8 cellular contexts compared by ENCODE assay signal in genomic region chr15:100602822-100603393, GRCh38. TPM values are rescaled to one million over a fixed set of nuclear protein-coding genes. Genes with fewer than 3 reads are reported as not detected.
DNase-seq lines count a peak whose midpoint lies in the region; ATAC-seq and TF ChIP-seq lines count a peak whose summit lies in the region.

No MANE protein-coding gene starts in this region.

- POLR2A ChIA-PET in activated CD8-positive, alpha-beta T cell treated with anti-CD3 and anti-CD28 coated beads, Interleukin-2, amount 10 ng/mL, durations not matched to agents 7 days and 5 days (lab: Charles Lee): interaction anchor here (0.6 to 2.7 kb wide), 9 partner anchors 29 to 716 kb away, joined by 3 to 14 read pairs (median 4); no protein-coding TSS in a partner anchor

- TF ChIP-seq CTCF in Loucy (conservative IDR thresholded peaks at IDR 0.05; ENCODE audit: low read length) (no peak), foreskin keratinocyte (conservative IDR thresholded peaks at IDR 0.05) (no peak)

- no peaks in the 10 kb centered on the region for H3K36me3 ChIP-seq in H7 (replicated peaks; ENCODE audit: control insufficient read depth, insufficient read depth, low read length)
- H3K36me3 ChIP-seq in Loucy (ENCODE audit: insufficient read depth, low read length): no peaks in the 10 kb centered on the region
- peaks cover 2% of the 10 kb centered on the region for H3K36me3 ChIP-seq in rectal smooth muscle tissue (ENCODE audit: control insufficient read depth, insufficient read depth, low read length)

- peaks cover 48% of the 10 kb centered on the region for H3K4me1 Mint-ChIP-seq in activated CD8-positive, alpha-beta T cell treated with anti-CD3 and anti-CD28 coated beads, Interleukin-2, amount 10 ng/mL, durations not matched to agents 7 days and 5 days (ENCODE audit: low read depth)

- H3K4me1 ChIP-seq in Loucy (ENCODE audit: insufficient read depth, low read length, poor library complexity, severe bottlenecking): peaks cover 35% of the 10 kb centered on the region
- peaks cover 11% of the 10 kb centered on the region for H3K4me1 ChIP-seq in foreskin keratinocyte
- H3K4me1 ChIP-seq in rectal smooth muscle tissue (ENCODE audit: control insufficient read depth, insufficient read depth, low read length): peaks cover 17% of the 10 kb centered on the region

- no peaks in the 10 kb centered on the region for H3K27me3 Mint-ChIP-seq in activated CD8-positive, alpha-beta T cell treated with anti-CD3 and anti-CD28 coated beads, Interleukin-2, amount 10 ng/mL, durations not matched to agents 7 days and 5 days (ENCODE audit: low read depth)

- ATAC-seq in activated CD8-positive, alpha-beta T cell treated with anti-CD3 and anti-CD28 coated beads, Interleukin-2, amount 10 ng/mL, durations not matched to agents 7 days and 5 days: peak; percentile 46
- ATAC-seq in foreskin keratinocyte: peak; percentile 31

- H3K4me3 ChIP-seq in H7 (ENCODE audit: insufficient read depth, low read depth, low read length) (peak overlapping the region; percentile 86), Loucy (ENCODE audit: low read length, poor library complexity, severe bottlenecking) (peak overlapping the region; percentile 93), rectal smooth muscle tissue (ENCODE audit: low read length) (peak overlapping the region; percentile 94)

- H3K9me3 ChIP-seq in Loucy (ENCODE audit: insufficient read depth, low read depth, low read length): no peaks in the 10 kb centered on the region

- H3K79me2 ChIP-seq in Loucy (ENCODE audit: insufficient read depth, low read length): peaks cover 76% of the 10 kb centered on the region; the same call in 1 of the 2 replicates

- peak overlapping the region; percentile 82 for H2AFZ ChIP-seq in Loucy (ENCODE audit: low read length)

- CTCF ChIA-PET in activated CD8-positive, alpha-beta T cell treated with anti-CD3 and anti-CD28 coated beads, Interleukin-2, amount 10 ng/mL, durations not matched to agents 7 days and 5 days (lab: Charles Lee): interaction anchor here (0.8 to 4.6 kb wide), 9 partner anchors 13 to 406 kb away, joined by 3 to 35 read pairs (median 4); partner anchors contain the start of gene LRRK1

- no peak overlapping the region for H3K4me3 Mint-ChIP-seq in activated CD8-positive, alpha-beta T cell treated with anti-CD3 and anti-CD28 coated beads, Interleukin-2, amount 10 ng/mL, durations not matched to agents 7 days and 5 days

- H3K27ac Mint-ChIP-seq in activated CD8-positive, alpha-beta T cell treated with anti-CD3 and anti-CD28 coated beads, Interleukin-2, amount 10 ng/mL, durations not matched to agents 7 days and 5 days: peak overlapping the region; percentile 95

- H4K20me1 ChIP-seq in Loucy (ENCODE audit: insufficient read depth, low read length, poor library complexity, severe bottlenecking): no peaks in the 10 kb centered on the region

- DNase-seq in NCI-H526 (lab: John Stamatoyannopoulos, UW) (peak; percentile 24 to 43), NCI-H526 treated with DMSO at 0.1 percent for 48 hours (lab: John Stamatoyannopoulos, UW) (no peak), H7 (peak; percentile 39), foreskin keratinocyte (no peak), NCI-H2029 treated with DMSO at 0.1 percent for 48 hours (lab: John Stamatoyannopoulos, UW) (no peak)
- peak; percentile 75 for DNase-seq in activated CD8-positive, alpha-beta T cell treated with anti-CD3 and anti-CD28 coated beads, Interleukin-2, amount 10 ng/mL, durations not matched to agents 7 days and 5 days

- H3K27ac ChIP-seq in foreskin keratinocyte (peak overlapping the region; percentile 82), rectal smooth muscle tissue (ENCODE audit: low read depth, low read length) (peak overlapping the region; percentile 78)

- peak overlapping the region; percentile 85 for H3K4me2 ChIP-seq in Loucy (ENCODE audit: low read depth, low read length, poor library complexity, severe bottlenecking)

- no peaks in the 10 kb centered on the region for H3F3A ChIP-seq in Loucy (ENCODE audit: low read depth)

- H3K27me3 ChIP-seq in H7 (ENCODE audit: control insufficient read depth, insufficient read depth, low read length) (no peaks in the 10 kb centered on the region), Loucy (ENCODE audit: insufficient read depth, low read length, poor library complexity, severe bottlenecking) (no peaks in the 10 kb centered on the region), foreskin keratinocyte (no peaks in the 10 kb centered on the region), rectal smooth muscle tissue (ENCODE audit: control insufficient read depth, insufficient read depth, low read length) (no peaks in the 10 kb centered on the region)

- H3K36me3 Mint-ChIP-seq in activated CD8-positive, alpha-beta T cell treated with anti-CD3 and anti-CD28 coated beads, Interleukin-2, amount 10 ng/mL, durations not matched to agents 7 days and 5 days (ENCODE audit: low read depth): peaks cover 46% of the 10 kb centered on the region

- H3K9ac ChIP-seq in Loucy (ENCODE audit: low read depth, low read length, poor library complexity, severe bottlenecking): peak overlapping the region; percentile 78
- H3K9ac ChIP-seq in rectal smooth muscle tissue (ENCODE audit: low read length): peak overlapping the region; percentile 74

- no peaks in the 10 kb centered on the region for H3K9me3 Mint-ChIP-seq in activated CD8-positive, alpha-beta T cell treated with anti-CD3 and anti-CD28 coated beads, Interleukin-2, amount 10 ng/mL, durations not matched to agents 7 days and 5 days (ENCODE audit: insufficient read depth)

- no peaks in the 10 kb centered on the region for H3K9me2 ChIP-seq in Loucy (replicated peaks; ENCODE audit: low read depth, low read length)

RNA-seq across cellular contexts. Expression of gene ASB7, which starts 0.5 kb away (rescaled TPM):
- total RNA-seq in H7 (2014; rRNA removed; shearing (Covaris generic)): 8.3 and 13.2 TPM in 2 replicates
- total RNA-seq in activated CD8-positive, alpha-beta T cell treated with anti-CD3 and anti-CD28 coated beads, Interleukin-2, amount 10 ng/mL, durations not matched to agents 7 days and 5 days: 10 to 100 TPM; 17.7 to 18.5 TPM
- total RNA-seq in foreskin keratinocyte: 10.9 and 11.8 TPM in 2 replicates
- polyA plus RNA-seq in foreskin keratinocyte: 3.3 and 3.7 TPM in 2 replicates

RNA-seq across cellular contexts. Expression of gene LINS1, which starts 0.9 kb away (rescaled TPM):
- 9.5 and 13.4 TPM in 2 replicates for total RNA-seq in H7 (2014; rRNA removed; shearing (Covaris generic))
- 10 to 100 TPM; 40.9 to 45.3 TPM for total RNA-seq in activated CD8-positive, alpha-beta T cell treated with anti-CD3 and anti-CD28 coated beads, Interleukin-2, amount 10 ng/mL, durations not matched to agents 7 days and 5 days
- total RNA-seq in foreskin keratinocyte: 11.9 and 12.4 TPM in 2 replicates
- 4.4 and 5.5 TPM in 2 replicates for polyA plus RNA-seq in foreskin keratinocyte

Comparison
In these comparisons a context has a peak if more than half of its experiments do, and no peak if none do; other contexts are left out.
1. DNase-seq: peak in NCI-H526 (2 of 2), H7 (single experiment) and activated CD8-positive, alpha-beta T cell treated with anti-CD3 and anti-CD28 coated beads, Interleukin-2, amount 10 ng/mL, durations not matched to agents 7 days and 5 days (single experiment); none in NCI-H526 treated with DMSO at 0.1 percent for 48 hours (single experiment), foreskin keratinocyte (0 of 2) and NCI-H2029 treated with DMSO at 0.1 percent for 48 hours (single experiment).
2. Peak in every context shown above with its lines, with median percentiles within 50 percentile points of each other: H3K4me3 ChIP-seq.